In the genomic region with DNA sequence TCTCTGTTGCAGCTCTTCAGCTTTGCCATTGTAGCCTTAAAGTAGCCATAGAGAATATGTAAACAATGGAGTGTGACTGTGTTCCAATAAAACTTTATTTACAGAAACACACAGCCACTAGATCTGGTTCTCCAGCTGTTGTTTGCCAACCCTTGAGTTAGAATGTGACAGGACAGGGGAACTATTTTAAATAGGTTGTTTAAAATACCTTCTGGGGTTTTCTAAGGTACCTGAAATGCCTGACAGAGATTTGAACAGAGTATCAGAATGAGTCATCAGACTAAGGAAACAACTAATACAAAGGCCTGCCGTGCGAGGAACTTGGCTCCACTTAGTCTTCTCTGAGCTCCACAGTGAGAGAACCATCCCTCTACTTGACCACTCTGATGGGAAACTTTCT, we compare ENCODE assay signal across 9 cellular contexts.
DNase-seq lines count a peak whose midpoint lies in the region; ATAC-seq lines count a peak whose summit lies in the region.
"Had no signal": no experiment of that assay in that cellular context is flagged by ENCODE, and none has a peak within 500 bp of the region (broad histone marks: within the 10 kb centered on the region; RNA-seq: fewer than 3 reads in every experiment).

No MANE protein-coding gene starts in this region.

- no peaks in the 10 kb centered on the region for H3K9me3 Mint-ChIP-seq in activated T-cell treated with anti-CD3 and anti-CD28 coated beads, Interleukin-2, amount 50 U/mL, for 24 hours
- H3K9me3 Mint-ChIP-seq: T-helper 1 cell treated with Interleukin-12 subunit alpha and Interleukin-12 subunit beta and Interleukin-4 antibody, amounts not matched to agents 30 μg/mL and 1 μg/mL, for 36 hours had no signal

- no peaks in the 10 kb centered on the region for H3K27me3 Mint-ChIP-seq in activated T-cell treated with anti-CD3 and anti-CD28 coated beads, Interleukin-2, amount 50 U/mL, for 24 hours

- no peak overlapping the region for H3K4me3 Mint-ChIP-seq in activated T-cell treated with anti-CD3 and anti-CD28 coated beads, Interleukin-2, amount 50 U/mL, for 24 hours
- H3K4me3 Mint-ChIP-seq: T-helper 1 cell treated with Interleukin-12 subunit alpha and Interleukin-12 subunit beta and Interleukin-4 antibody, amounts not matched to agents 30 μg/mL and 1 μg/mL, for 36 hours had no signal

- no peak overlapping the region for H3K27ac Mint-ChIP-seq in activated T-cell treated with anti-CD3 and anti-CD28 coated beads, Interleukin-2, amount 50 U/mL, for 24 hours
- H3K27ac Mint-ChIP-seq: T-helper 1 cell treated with Interleukin-12 subunit alpha and Interleukin-12 subunit beta and Interleukin-4 antibody, amounts not matched to agents 30 μg/mL and 1 μg/mL, for 36 hours had no signal

- DNase-seq in islet precursor cell (peak; percentile 54), SW480 (ENCODE audit: low spot score) (no peak), 8988T (no peak), NCI-H82 (lab: John Stamatoyannopoulos, UW) (no peak)
- DNase-seq in activated T-cell treated with anti-CD3 and anti-CD28 coated beads, Interleukin-2, amount 50 U/mL, for 24 hours: no peak

- ATAC-seq in GM18858 (IDR thresholded peaks at IDR 0.05; ENCODE audit: unreplicated experiment): peak; percentile 100
- ATAC-seq in GM21717 (IDR thresholded peaks at IDR 0.05; ENCODE audit: unreplicated experiment): peak; percentile 100
- peak; percentile 99 for ATAC-seq in HG03565 (IDR thresholded peaks at IDR 0.05; ENCODE audit: unreplicated experiment)

- H3K4me1 Mint-ChIP-seq in activated T-cell treated with anti-CD3 and anti-CD28 coated beads, Interleukin-2, amount 50 U/mL, for 24 hours (ENCODE audit: low read depth): peaks cover 4% of the 10 kb centered on the region

- H3K36me3 Mint-ChIP-seq in activated T-cell treated with anti-CD3 and anti-CD28 coated beads, Interleukin-2, amount 50 U/mL, for 24 hours (ENCODE audit: low read depth): peaks cover 68% of the 10 kb centered on the region
